ENCODE assay signal across 8 cellular contexts in genomic region chr11:35173011-35173511, GRCh38. TPM values are rescaled to one million over a fixed set of nuclear protein-coding genes. Genes with fewer than 3 reads are reported as not detected.
DNase-seq lines count a peak whose midpoint lies in the region; ATAC-seq, FAIRE-seq and TF ChIP-seq lines count a peak whose summit lies in the region.

No MANE protein-coding gene starts in this region.

- H3K9me3 ChIP-seq in osteoblast (ENCODE audit: low read depth, low read length) = no peaks in the 10 kb centered on the region

- FAIRE-seq in RCC 7860 (lab: Jason Lieb, UNC) = no peak

- H3K9me3 Mint-ChIP-seq in activated naive CD8-positive, alpha-beta T cell (ENCODE audit: low read depth) = no peaks in the 10 kb centered on the region

- peaks cover 96% of the 10 kb centered on the region for H3K4me1 Mint-ChIP-seq in activated naive CD8-positive, alpha-beta T cell (ENCODE audit: low read depth)

- peaks cover 49% of the 10 kb centered on the region for H3K36me3 Mint-ChIP-seq in activated naive CD8-positive, alpha-beta T cell

- ATAC-seq in GM19025 (IDR thresholded peaks at IDR 0.05; ENCODE audit: low read depth, unreplicated experiment) (peak; percentile 60), HG03039 (IDR thresholded peaks at IDR 0.05; ENCODE audit: unreplicated experiment) (peak; percentile 36), GM18505 (IDR thresholded peaks at IDR 0.05; ENCODE audit: unreplicated experiment) (no peak)

- peaks cover 73% of the 10 kb centered on the region for H3K4me1 ChIP-seq in osteoblast (ENCODE audit: insufficient read depth, low read length)

- H3K27ac ChIP-seq in osteoblast (ENCODE audit: low read depth, low read length) = peak overlapping the region; percentile 89

- H3K79me2 ChIP-seq in osteoblast (ENCODE audit: insufficient read depth, low read length) = peaks cover 94% of the 10 kb centered on the region

- no peak overlapping the region for H3K4me3 ChIP-seq in osteoblast (ENCODE audit: insufficient read depth, low read length)

- DNase-seq in osteoblast (ENCODE audit: insufficient read length, low spot score, missing footprints) (no peak), RCC 7860 (ENCODE audit: low spot score) (no peak), mesenteric fat pad (ENCODE audit: low spot score) (no peak), NCI-H2029 (lab: John Stamatoyannopoulos, UW) (no peak)

- no peaks in the 10 kb centered on the region for H3K27me3 ChIP-seq in osteoblast (ENCODE audit: insufficient read depth, low read length)

- peak overlapping the region; percentile 96 for H3K27ac Mint-ChIP-seq in activated naive CD8-positive, alpha-beta T cell

- peak overlapping the region; percentile 3 for H3K4me2 ChIP-seq in osteoblast (ENCODE audit: insufficient read depth, low read length)

- peaks cover 46% of the 10 kb centered on the region for H3K36me3 ChIP-seq in osteoblast (ENCODE audit: insufficient read depth, low read length)

- peaks cover 27% of the 10 kb centered on the region for H4K20me1 ChIP-seq in osteoblast (ENCODE audit: insufficient read depth, low read length)

- no peak for TF ChIP-seq CTCF in osteoblast (IDR thresholded peaks at IDR 0.05; ENCODE audit: extremely low read depth, low read depth, low read length)

- H3K27me3 Mint-ChIP-seq in activated naive CD8-positive, alpha-beta T cell = no peaks in the 10 kb centered on the region

- no peak for TF ChIP-seq POLR2A in GM18505 (IDR thresholded peaks at IDR 0.05; ENCODE audit: borderline replicate concordance, extremely low read depth, insufficient read depth, insufficient read length)

- no peak overlapping the region for H2AFZ ChIP-seq in osteoblast (ENCODE audit: low read length)

- H3K4me3 Mint-ChIP-seq in activated naive CD8-positive, alpha-beta T cell = peak overlapping the region; percentile 79

RNA-seq across cellular contexts. Expression of gene CD44, which starts 34.1 kb away (rescaled TPM):
- total RNA-seq in osteoblast (238 and 268 TPM in 2 replicates), mesenteric fat pad (280 TPM)
